Comparison of ENCODE assay signal across 17 cellular contexts in genomic region chr15:63076136-63077005, GRCh38. TPM values are rescaled to one million over a fixed set of nuclear protein-coding genes. Genes with fewer than 3 reads are reported as not detected.
DNase-seq lines count a peak whose midpoint lies in the region; ATAC-seq, FAIRE-seq and TF ChIP-seq lines count a peak whose summit lies in the region.
"Had no signal": no experiment of that assay in that cellular context is flagged by ENCODE, and none has a peak within 500 bp of the region (broad histone marks: within the 10 kb centered on the region; RNA-seq: fewer than 3 reads in every experiment).

No MANE protein-coding gene starts in this region.

- in situ Hi-C loops in K562 (cut with MboI): no loop called here

- H3K27ac ChIP-seq in left ventricle myocardium inferior (replicated peaks) (peak overlapping the region; percentile 3), right atrium auricular region (no peak overlapping the region), K562 (ENCODE audit: extremely low read depth, low read depth, low read length) (no peak overlapping the region), muscle layer of duodenum (ENCODE audit: low read length) (peak overlapping the region; percentile 68), thyroid gland (no peak overlapping the region)
- H3K27ac ChIP-seq: PC-9, right lobe of liver had no signal

- no peaks in the 10 kb centered on the region for H3K79me2 ChIP-seq in K562 (ENCODE audit: control insufficient read depth, insufficient read depth, low read length)

- peak overlapping the region; percentile 71 for H2AFZ ChIP-seq in K562 (ENCODE audit: low read depth, low read length)
- H2AFZ ChIP-seq: PC-9 had no signal

- FAIRE-seq in K562 (lab: Jason Lieb, UNC) (no peak), H54 (lab: Jason Lieb, UNC) (no peak)
- FAIRE-seq: keratinocyte had no signal

- no peak for TF ChIP-seq EP300 in K562 (IDR thresholded peaks at IDR 0.05; ENCODE audit: low read length)

- H3K9ac ChIP-seq in K562 (ENCODE audit: insufficient read depth in 1 of 2, low read depth in 2 of 2, low read length in 2 of 2): no peak overlapping the region; a peak in 1 of 4 replicates

- H3K36me3 ChIP-seq in left ventricle myocardium inferior (peaks cover 2% of the 10 kb centered on the region), right atrium auricular region (peaks cover 5% of the 10 kb centered on the region), K562 (ENCODE audit: control insufficient read depth, insufficient read depth, low read length) (no peaks in the 10 kb centered on the region), muscle layer of duodenum (ENCODE audit: control insufficient read depth in 1 of 2, insufficient read depth in 2 of 2, low read length in 2 of 2) (peaks cover 5 to 9% of the 10 kb centered on the region in 2 donors), thyroid gland (peaks cover 0 to under 1% of the 10 kb centered on the region in 2 donors)

- no peak overlapping the region for H3K4me2 ChIP-seq in K562 (ENCODE audit: insufficient read depth, low read length)
- H3K4me2 ChIP-seq: PC-9 had no signal

- H3K9me3 Mint-ChIP-seq in T-helper 2 cell treated with Interferon-gamma antibody and Interleukin-4, amounts not matched to agents 5 μg/mL and 100 μg/mL, for 36 hours: no peaks in the 10 kb centered on the region
- H3K9me3 Mint-ChIP-seq: activated CD4-positive, alpha-beta T cell treated with anti-CD3 and anti-CD28 coated beads, Interleukin-2, amount 10 ng/mL, durations not matched to agents 7 days and 5 days; activated T-cell treated with anti-CD3 and anti-CD28 coated beads, Interleukin-2, amount 50 U/mL, for 72 hours; T-cell had no signal

- intact Hi-C loops in left ventricle myocardium inferior (cut with micrococcal nuclease): no loop called here
- intact Hi-C loops in K562 (cut with micrococcal nuclease): no loop called here
- intact Hi-C loops in thyroid gland (cut with DNase I): no loop called here

- TF ChIP-seq POLR2A in K562 (conservative IDR thresholded peaks at IDR 0.05) (no peak), H54 (IDR thresholded peaks at IDR 0.05; ENCODE audit: low read depth, low read length) (no peak), thyroid gland (IDR thresholded peaks at IDR 0.05) (no peak)

- no peak for TF ChIP-seq RAD21 in K562 (CRISPR knock-in tag; conservative IDR thresholded peaks at IDR 0.05 in 1 of 2, IDR thresholded peaks at IDR 0.05 in 1 of 2)

- ATAC-seq in K562: no peak
- ATAC-seq: activated T-cell treated with anti-CD3 and anti-CD28 coated beads, Interleukin-2, amount 50 U/mL, for 72 hours; T-cell had no signal

- no peak overlapping the region for H3K27ac Mint-ChIP-seq in T-helper 2 cell treated with Interferon-gamma antibody and Interleukin-4, amounts not matched to agents 5 μg/mL and 100 μg/mL, for 36 hours
- H3K27ac Mint-ChIP-seq: activated CD4-positive, alpha-beta T cell treated with anti-CD3 and anti-CD28 coated beads, Interleukin-2, amount 10 ng/mL, durations not matched to agents 7 days and 5 days; activated T-cell treated with anti-CD3 and anti-CD28 coated beads, Interleukin-2, amount 50 U/mL, for 72 hours; T-cell had no signal

- no peak for DNase-seq in left ventricle myocardium inferior
- DNase-seq in right atrium auricular region (ENCODE audit: low spot score): no peak
- DNase-seq in K562 (ENCODE audit: extremely low read depth in 1 of 4, low spot score in 3 of 4): no peak
- DNase-seq in H54 (ENCODE audit: insufficient read length, low spot score): no peak
- DNase-seq in T-helper 2 cell treated with Interferon-gamma antibody and Interleukin-4, amounts not matched to agents 5 μg/mL and 100 μg/mL, for 36 hours (ENCODE audit: low spot score): no peak
- no peak for DNase-seq in NCI-H1694 treated with DMSO at 0.1 percent for 48 hours (lab: John Stamatoyannopoulos, UW)
- no peak for DNase-seq in thyroid gland
- DNase-seq: activated CD4-positive, alpha-beta T cell treated with anti-CD3 and anti-CD28 coated beads, Interleukin-2, amount 10 ng/mL, durations not matched to agents 7 days and 5 days; activated T-cell treated with anti-CD3 and anti-CD28 coated beads, Interleukin-2, amount 50 U/mL, for 72 hours; MG63; NCI-H446; PC-9; right lobe of liver; T-cell had no signal

- no peaks in the 10 kb centered on the region for H4K20me1 ChIP-seq in K562 (replicated peaks; ENCODE audit: control insufficient read depth, insufficient read depth, low read length)

- H3K4me3 Mint-ChIP-seq in T-helper 2 cell treated with Interferon-gamma antibody and Interleukin-4, amounts not matched to agents 5 μg/mL and 100 μg/mL, for 36 hours: no peak overlapping the region
- H3K4me3 Mint-ChIP-seq: activated CD4-positive, alpha-beta T cell treated with anti-CD3 and anti-CD28 coated beads, Interleukin-2, amount 10 ng/mL, durations not matched to agents 7 days and 5 days; activated T-cell treated with anti-CD3 and anti-CD28 coated beads, Interleukin-2, amount 50 U/mL, for 72 hours; T-cell had no signal

- whole genome bisulfite sequencing in K562 (ENCODE audit: insufficient coverage, low coverage, missing lambda C conversion rate): 64% methylated on average over 13 of the region's 13 CpGs
- WGBS in thyroid gland, 2 donors: 81 to 82% methylated on average over 13 of the region's 13 CpGs

- CTCF ChIA-PET in K562 (lab: Yijun Ruan, JAX; ENCODE audit: low intra/inter-chr PET ratio): no interaction called here

- H3K27me3 ChIP-seq in left ventricle myocardium inferior (ENCODE audit: low read depth) (no peaks in the 10 kb centered on the region), right atrium auricular region (no peaks in the 10 kb centered on the region), K562 (ENCODE audit: control insufficient read depth in 2 of 2, insufficient read depth in 2 of 2, low read length in 2 of 2) (no peaks in the 10 kb centered on the region), muscle layer of duodenum (ENCODE audit: low read depth, low read length) (no peaks in the 10 kb centered on the region), thyroid gland (no peaks in the 10 kb centered on the region)
- H3K27me3 ChIP-seq: MG63, right lobe of liver had no signal

- peaks cover 7% of the 10 kb centered on the region for H3K27me3 Mint-ChIP-seq in T-helper 2 cell treated with Interferon-gamma antibody and Interleukin-4, amounts not matched to agents 5 μg/mL and 100 μg/mL, for 36 hours (ENCODE audit: low read depth)

- POLR2A ChIA-PET in K562 (lab: Yijun Ruan, JAX): interaction anchor here (0.8 to 2.7 kb wide), 3 partner anchors 11 to 292 kb away, joined by 3 to 8 read pairs (median 4); no protein-coding TSS in a partner anchor

- peaks cover 1% of the 10 kb centered on the region for H3K4me1 Mint-ChIP-seq in T-helper 2 cell treated with Interferon-gamma antibody and Interleukin-4, amounts not matched to agents 5 μg/mL and 100 μg/mL, for 36 hours (ENCODE audit: low read depth)

- no TSS peak for BruUV-seq in K562 (replicated peaks; lab: Mats Ljungman, UMichigan)

- H3K9me3 ChIP-seq in left ventricle myocardium inferior (replicated peaks) (no peaks in the 10 kb centered on the region), right atrium auricular region (no peaks in the 10 kb centered on the region), K562 (replicated peaks; ENCODE audit: control insufficient read depth, insufficient read depth, low read depth, low read length) (no peaks in the 10 kb centered on the region), muscle layer of duodenum (ENCODE audit: control insufficient read depth in 1 of 2, low read length in 2 of 2) (no peaks in the 10 kb centered on the region), thyroid gland (no peaks in the 10 kb centered on the region)
- H3K9me3 ChIP-seq: HAP-1, MG63, right lobe of liver had no signal

- no peak for TF ChIP-seq CTCF in left ventricle myocardium inferior (IDR thresholded peaks at IDR 0.05; ENCODE audit: borderline replicate concordance)
- no peak for TF ChIP-seq CTCF in right atrium auricular region (IDR thresholded peaks at IDR 0.05)
- TF ChIP-seq CTCF in K562 (IDR thresholded peaks at IDR 0.05 in 2 of 3, conservative IDR thresholded peaks at IDR 0.05 in 1 of 3; ENCODE audit: insufficient read depth in 2 of 3, low read depth in 1 of 3, low read length in 3 of 3): no peak
- TF ChIP-seq CTCF in thyroid gland (IDR thresholded peaks at IDR 0.05): no peak

- H3K4me1 ChIP-seq in left ventricle myocardium inferior (peaks cover 25% of the 10 kb centered on the region), right atrium auricular region (peaks cover 0 to 20% of the 10 kb centered on the region in 2 donors), K562 (replicated peaks in 1 of 2; ENCODE audit: control insufficient read depth in 2 of 2, insufficient read depth in 2 of 2, low read length in 2 of 2) (peaks cover 5 to 39% of the 10 kb centered on the region in 2 experiments; a peak in 3 of 5 replicates), muscle layer of duodenum (ENCODE audit: control insufficient read depth in 1 of 2, insufficient read depth in 2 of 2, low read length in 2 of 2) (peaks cover 0 to 19% of the 10 kb centered on the region in 2 donors), thyroid gland (peaks cover 0 to 11% of the 10 kb centered on the region in 2 donors)

- no peak overlapping the region for H3K4me3 ChIP-seq in left ventricle myocardium inferior
- H3K4me3 ChIP-seq in right atrium auricular region: no peak overlapping the region
- H3K4me3 ChIP-seq in K562: no peak overlapping the region
- H3K4me3 ChIP-seq in muscle layer of duodenum (ENCODE audit: low read depth in 1 of 2, low read length in 2 of 2): peak overlapping the region in 1 of 2 donors; percentile 46
- H3K4me3 ChIP-seq in thyroid gland (replicated peaks in 1 of 3): no peak overlapping the region
- H3K4me3 ChIP-seq: HAP-1, MG63, PC-9, right lobe of liver had no signal

- no peaks in the 10 kb centered on the region for H3K36me3 Mint-ChIP-seq in T-helper 2 cell treated with Interferon-gamma antibody and Interleukin-4, amounts not matched to agents 5 μg/mL and 100 μg/mL, for 36 hours (ENCODE audit: low read depth)

- no peaks in the 10 kb centered on the region for H3K9me1 ChIP-seq in K562 (ENCODE audit: control insufficient read depth, insufficient read depth, low read length)

RNA-seq across cellular contexts. Expression of gene TPM1, which starts 33.8 kb away (rescaled TPM):
- total RNA-seq in left ventricle myocardium inferior (12,604 TPM), right atrium auricular region (1,000 to 10,000 TPM; 5,368 to 7,988 TPM), K562 (2014; rRNA removed) (49.9 and 52.9 TPM in 2 replicates), K562 (2014; rRNA removed; fragmentation: Illumina TruSeq; extraction: Trizol) (49.2 and 51.0 TPM in 2 replicates), K562 (2015; rRNA removed; fragmentation: Illumina TruSeq; extraction: Trizol) (42.0 and 43.1 TPM in 2 replicates), K562 (2021) (37.2 and 38.5 TPM in 2 replicates), thyroid gland (100 to 1,000 TPM; 116 to 307 (median 226) TPM)
- 40.0 and 70.8 TPM in 2 replicates for total RNA-seq in K562 (2011; cell fraction: chromatin; rRNA removed; ENCODE audit: low replicate concordance)
- 25.8 and 35.0 TPM in 2 replicates for total RNA-seq in K562 (2011; cell fraction: nucleolus; rRNA removed)
- total RNA-seq in K562 (2011; cell fraction: nucleoplasm; rRNA removed): 50.5 and 78.6 TPM in 2 replicates
- polyA plus RNA-seq in K562 (2011; rRNA removed) (36.0 and 42.1 TPM in 2 replicates), K562 (2014; fragmentation: Illumina TruSeq; extraction: Trizol) (40.0 and 49.5 TPM in 2 replicates), K562 (2014; fragmentation: Nextera tagmentation; extraction: Ambion mirVana) (10 to 100 TPM in 1 of 2 experiments, 1 to 10 TPM in 1; 8.1 to 11.1 TPM), K562 (2014; rRNA removed) (53.9 and 54.5 TPM in 2 replicates)
- polyA plus RNA-seq in K562 (2011; cell fraction: cytosol; rRNA removed): 14.9 and 22.5 TPM in 2 replicates
- 33.8 and 50.9 TPM in 2 replicates for polyA plus RNA-seq in K562 (2011; cell fraction: nucleus; rRNA removed)
- 46.9 and 77.8 TPM in 2 replicates for polyA plus RNA-seq in K562 (2012)
- 28.7 and 39.2 TPM in 2 replicates for polyA minus RNA-seq in K562 (2011; rRNA and poly(A)+ RNA removed)
- 12.6 and 14.0 TPM in 2 replicates for polyA minus RNA-seq in K562 (2011; cell fraction: cytosol; rRNA and poly(A)+ RNA removed)
- 23.7 and 44.0 TPM in 2 replicates for polyA minus RNA-seq in K562 (2011; cell fraction: nucleus; rRNA and poly(A)+ RNA removed)

RNA-seq across cellular contexts. Expression of gene LACTB, which starts 45.3 kb away (rescaled TPM):
- total RNA-seq in left ventricle myocardium inferior (27.4 TPM), right atrium auricular region (10 to 100 TPM; 10.6 to 20.5 TPM), K562 (2014; rRNA removed) (6.1 and 9.5 TPM in 2 replicates), K562 (2014; rRNA removed; fragmentation: Illumina TruSeq; extraction: Trizol) (14.7 and 19.7 TPM in 2 replicates), K562 (2015; rRNA removed; fragmentation: Illumina TruSeq; extraction: Trizol) (13.1 and 15.5 TPM in 2 replicates), K562 (2021) (7.0 and 8.4 TPM in 2 replicates), thyroid gland (10 to 100 TPM in 3 of 4 donors, 1 to 10 TPM in 1; 8.9 to 25.9 (median 12.1) TPM)
- 8.1 and 18.4 TPM in 2 replicates for total RNA-seq in K562 (2011; cell fraction: chromatin; rRNA removed; ENCODE audit: low replicate concordance)
- 3.5 and 6.1 TPM in 2 replicates for total RNA-seq in K562 (2011; cell fraction: nucleolus; rRNA removed)
- 9.0 and 15.3 TPM in 2 replicates for total RNA-seq in K562 (2011; cell fraction: nucleoplasm; rRNA removed)
- polyA plus RNA-seq in K562 (2011; rRNA removed) (11.3 and 12.4 TPM in 2 replicates), K562 (2014; fragmentation: Illumina TruSeq; extraction: Trizol) (8.2 and 14.6 TPM in 2 replicates), K562 (2014; fragmentation: Nextera tagmentation; extraction: Ambion mirVana) (1 to 10 TPM; 3.1 to 4.0 TPM), K562 (2014; rRNA removed) (8.3 and 9.8 TPM in 2 replicates)
- 2.3 and 4.6 TPM in 2 replicates for polyA plus RNA-seq in K562 (2011; cell fraction: cytosol; rRNA removed)
- 1.8 and 3.3 TPM in 2 replicates for polyA plus RNA-seq in K562 (2011; cell fraction: nucleus; rRNA removed)
- polyA plus RNA-seq in K562 (2012): 9.4 and 11.0 TPM in 2 replicates
- 6.5 and 9.1 TPM in 2 replicates for polyA minus RNA-seq in K562 (2011; rRNA and poly(A)+ RNA removed)
- 1.8 and 2.8 TPM in 2 replicates for polyA minus RNA-seq in K562 (2011; cell fraction: cytosol; rRNA and poly(A)+ RNA removed)
- 2.0 and 4.0 TPM in 2 replicates for polyA minus RNA-seq in K562 (2011; cell fraction: nucleus; rRNA and poly(A)+ RNA removed)

Comparison
In these comparisons a context has a peak if more than half of its experiments do, and no peak if none do; other contexts are left out.
1. H3K27ac ChIP-seq: peak in left ventricle myocardium inferior (single experiment) and muscle layer of duodenum (single experiment); none in right atrium auricular region (0 of 2), K562 (single experiment) and thyroid gland (0 of 3).
2. RNA of gene TPM1, which starts 33.8 kb away (total RNA-seq): 12,604 TPM in left ventricle myocardium inferior (single experiment) and 5,368 to 7,988 TPM in right atrium auricular region; 116 to 307 TPM in thyroid gland and 25.8 to 78.6 TPM in K562; every median in the first group is over 10 times any median in the second.